1 cellular context compared by ENCODE assay signal in genomic region chr20:58417418-58417817, GRCh38.
TF ChIP-seq lines count a peak whose summit lies in the region.

No MANE protein-coding gene starts in this region.

TF ChIP-seq in HEK293, 187 proteins besides CTCF, POLR2A, EP300 and RAD21 (continued from another document):
- TF ChIP-seq, protein P1, sequence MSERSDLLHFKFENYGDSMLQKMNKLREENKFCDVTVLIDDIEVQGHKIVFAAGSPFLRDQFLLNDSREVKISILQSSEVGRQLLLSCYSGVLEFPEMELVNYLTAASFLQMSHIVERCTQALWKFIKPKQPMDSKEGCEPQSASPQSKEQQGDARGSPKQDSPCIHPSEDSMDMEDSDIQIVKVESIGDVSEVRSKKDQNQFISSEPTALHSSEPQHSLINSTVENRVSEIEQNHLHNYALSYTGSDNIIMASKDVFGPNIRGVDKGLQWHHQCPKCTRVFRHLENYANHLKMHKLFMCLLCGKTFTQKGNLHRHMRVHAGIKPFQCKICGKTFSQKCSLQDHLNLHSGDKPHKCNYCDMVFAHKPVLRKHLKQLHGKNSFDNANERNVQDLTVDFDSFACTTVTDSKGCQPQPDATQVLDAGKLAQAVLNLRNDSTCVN (tag by site-specific recombination; optimal IDR thresholded peaks at IDR 0.05), result no peak
- TF ChIP-seq ZNF184 (tag by site-specific recombination; IDR thresholded peaks at IDR 0.05) (no peak), ZNF549 (tag by site-specific recombination; IDR thresholded peaks at IDR 0.05) (no peak), PRDM6 (tag by site-specific recombination; IDR thresholded peaks at IDR 0.05) (peak; percentile 69), ELK4 (IDR thresholded peaks at IDR 0.05; ENCODE audit: borderline replicate concordance, low read depth, low read length) (no peak), ZNF76 (tag by site-specific recombination; IDR thresholded peaks at IDR 0.05; ENCODE audit: borderline replicate concordance, low read depth) (no peak), ZBTB20 (tag by site-specific recombination; IDR thresholded peaks at IDR 0.05) (no peak), SCRT2 (tag by site-specific recombination; IDR thresholded peaks at IDR 0.05) (0 out of 2 replicates have a peak, but pooled peaks have one; percentile 9), SETDB1 (IDR thresholded peaks at IDR 0.05; ENCODE audit: insufficient read length, low read length) (no peak), KLF1 (tag by site-specific recombination; IDR thresholded peaks at IDR 0.05) (no peak), ZSCAN18 (tag by site-specific recombination; IDR thresholded peaks at IDR 0.05) (no peak), ZFHX2 (tag by site-specific recombination; conservative IDR thresholded peaks at IDR 0.05) (no peak), ZNF18 (tag by site-specific recombination; IDR thresholded peaks at IDR 0.05) (no peak), ZNF10 (tag by site-specific recombination; IDR thresholded peaks at IDR 0.05) (no peak), ZNF629 (tag by site-specific recombination; IDR thresholded peaks at IDR 0.05) (no peak), ZNF544 (tag by site-specific recombination; IDR thresholded peaks at IDR 0.05) (no peak), SCRT1 (tag by site-specific recombination; IDR thresholded peaks at IDR 0.05; ENCODE audit: borderline replicate concordance) (peak; percentile 56; the same call in 1 of the 2 replicates), INSM2 (tag by site-specific recombination; IDR thresholded peaks at IDR 0.05) (no peak), SP3 (tag by site-specific recombination; IDR thresholded peaks at IDR 0.05) (no peak), TRIM28 (IDR thresholded peaks at IDR 0.05; ENCODE audit: borderline replicate concordance, low read length) (no peak)
- TF ChIP-seq, protein P2, sequence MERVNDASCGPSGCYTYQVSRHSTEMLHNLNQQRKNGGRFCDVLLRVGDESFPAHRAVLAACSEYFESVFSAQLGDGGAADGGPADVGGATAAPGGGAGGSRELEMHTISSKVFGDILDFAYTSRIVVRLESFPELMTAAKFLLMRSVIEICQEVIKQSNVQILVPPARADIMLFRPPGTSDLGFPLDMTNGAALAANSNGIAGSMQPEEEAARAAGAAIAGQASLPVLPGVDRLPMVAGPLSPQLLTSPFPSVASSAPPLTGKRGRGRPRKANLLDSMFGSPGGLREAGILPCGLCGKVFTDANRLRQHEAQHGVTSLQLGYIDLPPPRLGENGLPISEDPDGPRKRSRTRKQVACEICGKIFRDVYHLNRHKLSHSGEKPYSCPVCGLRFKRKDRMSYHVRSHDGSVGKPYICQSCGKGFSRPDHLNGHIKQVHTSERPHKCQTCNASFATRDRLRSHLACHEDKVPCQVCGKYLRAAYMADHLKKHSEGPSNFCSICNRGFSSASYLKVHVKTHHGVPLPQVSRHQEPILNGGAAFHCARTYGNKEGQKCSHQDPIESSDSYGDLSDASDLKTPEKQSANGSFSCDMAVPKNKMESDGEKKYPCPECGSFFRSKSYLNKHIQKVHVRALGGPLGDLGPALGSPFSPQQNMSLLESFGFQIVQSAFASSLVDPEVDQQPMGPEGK (tag by site-specific recombination; IDR thresholded peaks at IDR 0.05), result no peak
